8 cellular contexts compared by ENCODE assay signal in genomic region chr6:95725344-95725743, GRCh38.
"Had no signal": no experiment of that assay in that cellular context is flagged by ENCODE, and none has a peak within 500 bp of the region (broad histone marks: within the 10 kb centered on the region; RNA-seq: fewer than 3 reads in every experiment).

No MANE protein-coding gene starts in this region.

- FAIRE-seq: H54, HepG2 had no signal

- H3K9me3 Mint-ChIP-seq: IgD-negative memory B cell had no signal

- H3K4me3 Mint-ChIP-seq: H9, IgD-negative memory B cell had no signal

- H3K4me1 Mint-ChIP-seq: IgD-negative memory B cell had no signal

- H3K27me3 Mint-ChIP-seq: IgD-negative memory B cell had no signal

- ATAC-seq: HepG2 had no signal

- H3K36me3 Mint-ChIP-seq: IgD-negative memory B cell had no signal

- DNase-seq: GOT3, H9, HCEC 1CT, KBM-7 had no signal

- H3K27ac Mint-ChIP-seq: H9, IgD-negative memory B cell had no signal

- H3K27ac ChIP-seq: HL-60 had no signal
